ENCODE assay signal across 16 cellular contexts in genomic region chr14:23750357-23750756, GRCh38.
DNase-seq lines count a peak whose midpoint lies in the region; ATAC-seq, FAIRE-seq and TF ChIP-seq lines count a peak whose summit lies in the region.
"Had no signal": no experiment of that assay in that cellular context is flagged by ENCODE, and none has a peak within 500 bp of the region (broad histone marks: within the 10 kb centered on the region; RNA-seq: fewer than 3 reads in every experiment).

No MANE protein-coding gene starts in this region.

- TF ChIP-seq EP300 in HepG2 (IDR thresholded peaks at IDR 0.05; ENCODE audit: low read depth in 2 of 2, low read length in 2 of 2): no peak
- TF ChIP-seq EP300 in HepG2 (CRISPR knock-in tag; IDR thresholded peaks at IDR 0.05; ENCODE audit: borderline replicate concordance): no peak

- no peak for TF ChIP-seq RAD21 in HepG2 (CRISPR knock-in tag; IDR thresholded peaks at IDR 0.05)

- H3K36me3 ChIP-seq in HepG2 (replicated peaks in 1 of 2; ENCODE audit: control insufficient read depth in 1 of 2, insufficient read depth in 2 of 2, low read length in 2 of 2) (no peaks in the 10 kb centered on the region), right lobe of liver (no peaks in the 10 kb centered on the region)
- H3K36me3 ChIP-seq: BLaER1 had no signal

- H3K4me1 ChIP-seq in HepG2 (ENCODE audit: insufficient read depth, low read length) (no peaks in the 10 kb centered on the region), right lobe of liver (no peaks in the 10 kb centered on the region)
- H3K4me1 ChIP-seq: BLaER1 had no signal

- no peaks in the 10 kb centered on the region for H4K20me1 ChIP-seq in HepG2 (ENCODE audit: insufficient read depth, low read length)
- H4K20me1 ChIP-seq: BLaER1 had no signal

- ATAC-seq in HepG2 (no peak), right lobe of liver (no peak)
- ATAC-seq: CD8-positive, alpha-beta T cell had no signal

- H3K4me3 ChIP-seq in HepG2 (replicated peaks in 1 of 3; ENCODE audit: insufficient read depth in 1 of 3, low read depth in 2 of 3, low read length in 3 of 3): no peak overlapping the region
- H3K4me3 ChIP-seq in right lobe of liver: no peak overlapping the region
- H3K4me3 ChIP-seq: BLaER1 had no signal

- peaks cover 0 to 10% of the 10 kb centered on the region in 2 experiments; a peak in 1 of 5 replicates for H3K27me3 ChIP-seq in HepG2 (ENCODE audit: control insufficient read depth in 1 of 2, insufficient read depth in 2 of 2, low read length in 2 of 2)
- no peaks in the 10 kb centered on the region for H3K27me3 ChIP-seq in right lobe of liver
- H3K27me3 ChIP-seq: BLaER1 had no signal

- DNase-seq in HepG2 (ENCODE audit: low spot score) (no peak), right lobe of liver (no peak), NCI-H2171 (lab: John Stamatoyannopoulos, UW) (peak; percentile 30), NCI-H69 (lab: John Stamatoyannopoulos, UW) (peak; percentile 21), AG08396 (ENCODE audit: low spot score) (no peak), UCSD-AML1 (lab: John Stamatoyannopoulos, UW; ENCODE audit: unreplicated experiment) (no peak), ACHN (no peak)
- DNase-seq: Calu3; CD8-positive, alpha-beta T cell; H9 had no signal

- TF ChIP-seq CTCF in HepG2 (CRISPR knock-in tag; IDR thresholded peaks at IDR 0.05) (no peak), right lobe of liver (IDR thresholded peaks at IDR 0.05) (no peak)

- no peaks in the 10 kb centered on the region for H3K79me2 ChIP-seq in HepG2 (ENCODE audit: insufficient read depth, low read length)

- no peak overlapping the region for H3K4me2 ChIP-seq in HepG2 (ENCODE audit: low read depth, low read length)
- H3K4me2 ChIP-seq: BLaER1 had no signal

- 10% methylated on average over 4 of the region's 4 CpGs for WGBS in HepG2 (ENCODE audit: low lambda C conversion rate)
- WGBS in right lobe of liver (ENCODE audit: insufficient coverage, low coverage, low lambda C conversion rate, missing lambda C conversion rate): 65% methylated on average over 4 of the region's 4 CpGs

- CTCF ChIA-PET in HepG2 (lab: Yijun Ruan, JAX; ENCODE audit: low intra/inter-chr PET ratio, low total read pairs): no interaction called here

- TF ChIP-seq POLR2A in HepG2 (IDR thresholded peaks at IDR 0.05; ENCODE audit: insufficient read depth in 1 of 2, low read depth in 2 of 2, low read length in 2 of 2) (no peak), right lobe of liver (IDR thresholded peaks at IDR 0.05) (no peak)

- H3K9ac ChIP-seq in HepG2 (ENCODE audit: insufficient read depth, low read depth, low read length): no peak overlapping the region
- H3K9ac ChIP-seq: BLaER1 had no signal

- H3K9me3 ChIP-seq in HepG2 (ENCODE audit: low read length) (no peaks in the 10 kb centered on the region), right lobe of liver (no peaks in the 10 kb centered on the region)

- intact Hi-C loops in HepG2 (cut with micrococcal nuclease; ENCODE audit: unreplicated experiment): no loop called here
- intact Hi-C loops in right lobe of liver (cut with DNase I): no loop called here

- no TSS peak for BruUV-seq in HepG2 (replicated peaks; lab: Mats Ljungman, UMichigan)

- H3K27ac ChIP-seq in HepG2 (ENCODE audit: extremely low read length, insufficient read depth, low read length) (no peak overlapping the region), right lobe of liver (no peak overlapping the region)
- H3K27ac ChIP-seq: BLaER1 had no signal

- FAIRE-seq in HepG2 (lab: Jason Lieb, UNC): no peak
- FAIRE-seq: A204.1, G401.6, GM12891, GM19239, H1 had no signal

- POLR2A ChIA-PET in HepG2 (lab: Yijun Ruan, JAX): no interaction called here

- H2AFZ ChIP-seq in HepG2 (ENCODE audit: low read length): no peak overlapping the region

- in situ Hi-C loops in HepG2 (cut with HindIII; ENCODE audit: extremely low pct_ligation_motif_present, low pct_unique_long_range_greater_than_20kb) (no loop called here), ACHN (cut with HindIII; ENCODE audit: low pct_ligation_motif_present, low pct_unique_long_range_greater_than_20kb, low sequenced_read_pairs) (no loop called here)

TF ChIP-seq in HepG2, 621 proteins besides CTCF, POLR2A, EP300 and RAD21:
- no peak for TF ChIP-seq ZNF17 (CRISPR knock-in tag; IDR thresholded peaks at IDR 0.05)
- no peak for TF ChIP-seq MXD4 (CRISPR knock-in tag; IDR thresholded peaks at IDR 0.05)
- TF ChIP-seq ZNF687 (CRISPR knock-in tag; IDR thresholded peaks at IDR 0.05): no peak
- peak; percentile 82 for TF ChIP-seq LCORL (IDR thresholded peaks at IDR 0.05)
- no peak for TF ChIP-seq LCORL (CRISPR knock-in tag; IDR thresholded peaks at IDR 0.05)
- no peak for TF ChIP-seq AHR (CRISPR knock-in tag; IDR thresholded peaks at IDR 0.05)
- TF ChIP-seq NFE2L2 (IDR thresholded peaks at IDR 0.05; ENCODE audit: low read length): no peak

Comparison
In these comparisons a context has a peak if more than half of its experiments do, and no peak if none do; other contexts are left out.
1. DNase-seq: peak in NCI-H2171 (single experiment) and NCI-H69 (single experiment); none in HepG2 (single experiment), right lobe of liver (0 of 3), AG08396 (single experiment), UCSD-AML1 (single experiment) and ACHN (single experiment).